1 cellular context compared by ENCODE assay signal in the genomic region with DNA sequence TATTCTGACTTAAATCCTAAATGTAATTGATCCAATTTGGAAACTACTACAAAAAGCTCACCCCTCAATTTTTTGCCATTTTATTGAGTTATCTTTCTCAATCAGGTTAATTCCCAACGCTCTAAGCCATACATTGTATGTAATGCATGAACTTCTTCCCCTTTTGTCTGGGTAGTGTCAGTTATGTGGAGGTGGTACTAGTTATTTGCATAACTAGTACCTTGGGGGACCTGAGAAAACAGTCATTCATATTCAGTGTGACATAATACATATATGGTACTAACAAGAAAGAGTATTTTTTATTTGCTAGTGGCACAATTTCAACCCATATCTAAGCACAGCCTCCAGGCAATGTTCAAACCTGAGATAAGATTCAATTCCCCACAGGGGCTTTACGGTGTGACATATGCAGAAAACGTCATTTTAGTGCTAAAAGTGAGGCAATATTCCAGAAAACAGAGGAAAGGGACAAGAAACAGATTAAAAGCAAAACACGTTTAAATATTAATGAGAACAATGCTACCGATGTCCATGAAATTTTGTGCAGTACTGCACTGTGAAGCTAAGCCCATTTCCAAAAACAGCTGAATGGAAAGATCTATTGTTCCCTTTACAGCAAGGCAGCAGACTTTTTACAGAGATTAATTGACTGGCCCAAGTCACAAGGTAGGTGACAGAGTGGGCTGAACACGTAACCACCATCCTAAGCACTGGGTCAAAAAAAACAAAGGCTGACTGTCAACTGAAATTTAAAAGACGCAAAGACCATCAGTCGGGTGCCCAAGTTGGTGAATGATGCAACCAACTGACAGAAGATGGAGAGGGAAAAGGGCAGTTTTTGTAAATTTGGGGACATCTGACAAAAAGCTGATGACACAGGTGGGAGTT.
TF ChIP-seq lines count a peak whose summit lies in the region.

No MANE protein-coding gene starts in this region.

TF ChIP-seq in HEK293, 187 proteins besides CTCF, POLR2A, EP300 and RAD21 (continued from another document):
- TF ChIP-seq, protein P1, sequence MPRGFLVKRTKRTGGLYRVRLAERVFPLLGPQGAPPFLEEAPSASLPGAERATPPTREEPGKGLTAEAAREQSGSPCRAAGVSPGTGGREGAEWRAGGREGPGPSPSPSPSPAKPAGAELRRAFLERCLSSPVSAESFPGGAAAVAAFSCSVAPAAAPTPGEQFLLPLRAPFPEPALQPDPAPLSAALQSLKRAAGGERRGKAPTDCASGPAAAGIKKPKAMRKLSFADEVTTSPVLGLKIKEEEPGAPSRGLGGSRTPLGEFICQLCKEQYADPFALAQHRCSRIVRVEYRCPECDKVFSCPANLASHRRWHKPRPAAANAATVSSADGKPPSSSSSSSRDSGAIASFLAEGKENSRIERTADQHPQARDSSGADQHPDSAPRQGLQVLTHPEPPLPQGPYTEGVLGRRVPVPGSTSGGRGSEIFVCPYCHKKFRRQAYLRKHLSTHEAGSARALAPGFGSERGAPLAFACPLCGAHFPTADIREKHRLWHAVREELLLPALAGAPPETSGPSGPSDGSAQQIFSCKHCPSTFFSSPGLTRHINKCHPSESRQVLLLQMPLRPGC (tag by site-specific recombination; IDR thresholded peaks at IDR 0.05), result 0 out of 2 replicates have a peak, but pooled peaks have one; percentile 5
- TF ChIP-seq, protein P2, sequence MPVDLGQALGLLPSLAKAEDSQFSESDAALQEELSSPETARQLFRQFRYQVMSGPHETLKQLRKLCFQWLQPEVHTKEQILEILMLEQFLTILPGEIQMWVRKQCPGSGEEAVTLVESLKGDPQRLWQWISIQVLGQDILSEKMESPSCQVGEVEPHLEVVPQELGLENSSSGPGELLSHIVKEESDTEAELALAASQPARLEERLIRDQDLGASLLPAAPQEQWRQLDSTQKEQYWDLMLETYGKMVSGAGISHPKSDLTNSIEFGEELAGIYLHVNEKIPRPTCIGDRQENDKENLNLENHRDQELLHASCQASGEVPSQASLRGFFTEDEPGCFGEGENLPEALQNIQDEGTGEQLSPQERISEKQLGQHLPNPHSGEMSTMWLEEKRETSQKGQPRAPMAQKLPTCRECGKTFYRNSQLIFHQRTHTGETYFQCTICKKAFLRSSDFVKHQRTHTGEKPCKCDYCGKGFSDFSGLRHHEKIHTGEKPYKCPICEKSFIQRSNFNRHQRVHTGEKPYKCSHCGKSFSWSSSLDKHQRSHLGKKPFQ (tag by site-specific recombination; IDR thresholded peaks at IDR 0.05), result no peak
- TF ChIP-seq, protein P3, sequence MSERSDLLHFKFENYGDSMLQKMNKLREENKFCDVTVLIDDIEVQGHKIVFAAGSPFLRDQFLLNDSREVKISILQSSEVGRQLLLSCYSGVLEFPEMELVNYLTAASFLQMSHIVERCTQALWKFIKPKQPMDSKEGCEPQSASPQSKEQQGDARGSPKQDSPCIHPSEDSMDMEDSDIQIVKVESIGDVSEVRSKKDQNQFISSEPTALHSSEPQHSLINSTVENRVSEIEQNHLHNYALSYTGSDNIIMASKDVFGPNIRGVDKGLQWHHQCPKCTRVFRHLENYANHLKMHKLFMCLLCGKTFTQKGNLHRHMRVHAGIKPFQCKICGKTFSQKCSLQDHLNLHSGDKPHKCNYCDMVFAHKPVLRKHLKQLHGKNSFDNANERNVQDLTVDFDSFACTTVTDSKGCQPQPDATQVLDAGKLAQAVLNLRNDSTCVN (tag by site-specific recombination; optimal IDR thresholded peaks at IDR 0.05), result no peak
- TF ChIP-seq HOXD13 (CRISPR knock-in tag; IDR thresholded peaks at IDR 0.05; ENCODE audit: borderline replicate concordance) (no peak), ZNF600 (tag by site-specific recombination; IDR thresholded peaks at IDR 0.05) (no peak), ZNF529 (tag by site-specific recombination; IDR thresholded peaks at IDR 0.05; ENCODE audit: insufficient replicate concordance) (no peak), ZBTB17 (tag by site-specific recombination; IDR thresholded peaks at IDR 0.05) (no peak; the same call in 1 of the 2 replicates)
